8 cellular contexts compared by ENCODE assay signal in genomic region chr2:157336137-157336721, GRCh38. TPM values are rescaled to one million over a fixed set of nuclear protein-coding genes. Genes with fewer than 3 reads are reported as not detected.
A peak's percentile ranks its signal among the peaks of the same experiment; 100 is the strongest.
DNase-seq lines count a peak whose midpoint lies in the region; ATAC-seq and TF ChIP-seq lines count a peak whose summit lies in the region.

No MANE protein-coding gene starts in this region.

- H3K27ac Mint-ChIP-seq in activated CD4-positive, alpha-beta T cell treated with anti-CD3 and anti-CD28 coated beads for 36 hours: no peak overlapping the region

- peaks cover 0 to 5% (median 0%) of the 10 kb centered on the region in 9 donors for H3K4me1 ChIP-seq in heart right ventricle

- H3K36me3 ChIP-seq in heart right ventricle: no peaks in the 10 kb centered on the region

- H3K27me3 Mint-ChIP-seq in activated CD4-positive, alpha-beta T cell treated with anti-CD3 and anti-CD28 coated beads for 36 hours: no peaks in the 10 kb centered on the region

- H3K9me3 ChIP-seq in heart right ventricle: no peaks in the 10 kb centered on the region

- WGBS in heart right ventricle, 2 donors: 33% methylated on average over 7 of the region's 7 CpGs

- intact Hi-C loops in activated CD4-positive, alpha-beta T cell treated with anti-CD3 and anti-CD28 coated beads for 36 hours (cut with DNase I, micrococcal nuclease): loop anchor here in 1 of 2 experiments (5.0 kb wide), 1 partner anchor 34 kb away; no protein-coding TSS in a partner anchor
- intact Hi-C loops in heart right ventricle (cut with DNase I): no loop called here

- peaks cover 4% of the 10 kb centered on the region for H3K36me3 Mint-ChIP-seq in activated CD4-positive, alpha-beta T cell treated with anti-CD3 and anti-CD28 coated beads for 36 hours (ENCODE audit: low read depth)

- POLR2A ChIA-PET in activated CD4-positive, alpha-beta T cell treated with anti-CD3 and anti-CD28 coated beads for 36 hours (lab: Charles Lee): no interaction called here

- CTCF ChIA-PET in activated CD4-positive, alpha-beta T cell treated with anti-CD3 and anti-CD28 coated beads for 36 hours (lab: Charles Lee): interaction anchor here (0.6 to 5.5 kb wide), 46 partner anchors 11 to 853 kb away, joined by 3 to 91 read pairs (median 5); partner anchors contain the start of genes CYTIP, ERMN and GALNT5

- peak; percentile 60 for DNase-seq in activated CD4-positive, alpha-beta T cell treated with anti-CD3 and anti-CD28 coated beads for 36 hours
- DNase-seq in activated CD4-positive, alpha-beta T cell treated with anti-CD3 and anti-CD28 coated beads for 1 hour: no peak
- DNase-seq in HCEC 1CT (peak; percentile 52), NCI-H82 treated with DMSO at 0.1 percent for 48 hours (lab: John Stamatoyannopoulos, UW; ENCODE audit: unreplicated experiment) (peak; percentile 30), heart right ventricle (peak in 1 of 2 donors; percentile 18)
- DNase-seq in activated gamma-delta T cell treated with anti-CD3 and anti-CD28 coated beads, Interleukin-2, amount 50 U/mL, for 16 hours (ENCODE audit: low read depth): peak; percentile 12
- peak; percentile 29 for DNase-seq in stimulated activated CD4-positive, alpha-beta T cell treated with anti-CD3 and anti-CD28 coated beads, Interleukin-4, amount 100 ng/mL, for 1 hour

- H3K4me3 ChIP-seq in heart right ventricle: no peak overlapping the region

- TF ChIP-seq CTCF in heart right ventricle (IDR thresholded peaks at IDR 0.05): peak; percentile 49 to 81 (median 66)

- H3K4me1 Mint-ChIP-seq in activated CD4-positive, alpha-beta T cell treated with anti-CD3 and anti-CD28 coated beads for 36 hours: peaks cover 72% of the 10 kb centered on the region

- ATAC-seq in activated CD4-positive, alpha-beta T cell treated with anti-CD3 and anti-CD28 coated beads for 36 hours: no peak
- ATAC-seq in heart right ventricle: peak in 1 of 8 donors; percentile 41
- no peak for ATAC-seq in HG02840 (IDR thresholded peaks at IDR 0.05; ENCODE audit: low FRiP score, unreplicated experiment)

- no peaks in the 10 kb centered on the region for H3K27me3 ChIP-seq in heart right ventricle

- H3K9me3 Mint-ChIP-seq in activated CD4-positive, alpha-beta T cell treated with anti-CD3 and anti-CD28 coated beads for 36 hours (ENCODE audit: low read depth): peaks cover 4% of the 10 kb centered on the region

- no peak overlapping the region for H3K27ac ChIP-seq in heart right ventricle

- H3K4me3 Mint-ChIP-seq in activated CD4-positive, alpha-beta T cell treated with anti-CD3 and anti-CD28 coated beads for 36 hours: peak overlapping the region; percentile 37

RNA-seq across cellular contexts. Expression of gene ERMN, which starts 10.6 kb away (rescaled TPM):
- total RNA-seq in activated CD4-positive, alpha-beta T cell treated with anti-CD3 and anti-CD28 coated beads for 36 hours: 1 to 10 TPM; 1.0 to 1.8 TPM
- under 1 TPM in 1 of 10 donors, not detected in 9; 0.07 TPM for total RNA-seq in heart right ventricle
- under 1 TPM in 1 of 2 donors, not detected in 1; 0.09 TPM for polyA plus RNA-seq in heart right ventricle
